Comparison of ENCODE assay signal across 12 cellular contexts in genomic region chr17:41710472-41711090, GRCh38. TPM values are rescaled to one million over a fixed set of nuclear protein-coding genes. Genes with fewer than 3 reads are reported as not detected.
DNase-seq lines count a peak whose midpoint lies in the region; ATAC-seq and TF ChIP-seq lines count a peak whose summit lies in the region.
"Had no signal": no experiment of that assay in that cellular context is flagged by ENCODE, and none has a peak within 500 bp of the region (broad histone marks: within the 10 kb centered on the region; RNA-seq: fewer than 3 reads in every experiment).

No MANE protein-coding gene starts in this region.

- H3K27me3 ChIP-seq in PC-3 (ENCODE audit: low read length) (no peaks in the 10 kb centered on the region), MM.1S (replicated peaks; ENCODE audit: insufficient read depth, low read length) (no peaks in the 10 kb centered on the region)
- no peaks in the 10 kb centered on the region for H3K27me3 ChIP-seq in CD4-positive, alpha-beta T cell (ENCODE audit: control insufficient read depth, insufficient read depth, low read length)

- H3K9me3 ChIP-seq in PC-3 (ENCODE audit: low read length) (no peaks in the 10 kb centered on the region), MM.1S (replicated peaks; ENCODE audit: insufficient read depth, low read length) (no peaks in the 10 kb centered on the region)
- H3K9me3 ChIP-seq in CD4-positive, alpha-beta T cell (ENCODE audit: control insufficient read depth, low read length) = no peaks in the 10 kb centered on the region

- no peak overlapping the region for H3K27ac Mint-ChIP-seq in CD4-positive, alpha-beta T cell
- H3K27ac Mint-ChIP-seq: naive B cell had no signal

- POLR2A ChIA-PET in PC-3 (lab: Charles Lee; ENCODE audit: unreplicated experiment) = no interaction called here
- POLR2A ChIA-PET in CD4-positive, alpha-beta T cell (lab: Charles Lee) = no interaction called here

- no peaks in the 10 kb centered on the region for H4K20me1 ChIP-seq in PC-3 (ENCODE audit: low read length)
- H4K20me1 ChIP-seq in MM.1S (ENCODE audit: insufficient read depth, low read length) = no peaks in the 10 kb centered on the region

- H3K4me3 Mint-ChIP-seq in CD4-positive, alpha-beta T cell = no peak overlapping the region
- H3K4me3 Mint-ChIP-seq: naive B cell had no signal

- DNase-seq in A172 (ENCODE audit: low spot score) (peak; percentile 88), Daoy (ENCODE audit: low read depth) (peak; percentile 85), PC-3 (peak; percentile 9), fibroblast of peridontal ligament (ENCODE audit: extremely low read depth) (peak; percentile 46), MM.1S (no peak)
- no peak for DNase-seq in CD4-positive, alpha-beta T cell
- DNase-seq: activated CD4-positive, CD25-positive, alpha-beta regulatory T cell; naive B cell; NCI-H1048 had no signal

- peaks cover 6% of the 10 kb centered on the region for H3K27me3 Mint-ChIP-seq in CD4-positive, alpha-beta T cell

- intact Hi-C loops in PC-3 (cut with micrococcal nuclease) = no loop called here
- intact Hi-C loops in CD4-positive, alpha-beta T cell (cut with DNase I, micrococcal nuclease) = no loop called here

- H3K4me1 Mint-ChIP-seq in CD4-positive, alpha-beta T cell (ENCODE audit: low read depth) = no peaks in the 10 kb centered on the region
- H3K4me1 Mint-ChIP-seq: naive B cell had no signal

- no peaks in the 10 kb centered on the region for H3K36me3 Mint-ChIP-seq in CD4-positive, alpha-beta T cell (ENCODE audit: low read depth)
- H3K36me3 Mint-ChIP-seq: naive B cell had no signal

- H3K9ac ChIP-seq in PC-3 (ENCODE audit: low read length) (no peak overlapping the region), MM.1S (ENCODE audit: low read length) (no peak overlapping the region)

- H3K4me2 ChIP-seq in PC-3 (ENCODE audit: low read length) (no peak overlapping the region), MM.1S (ENCODE audit: low read depth, low read length) (no peak overlapping the region)

- ATAC-seq in PC-3 (no peak), HG02798 (IDR thresholded peaks at IDR 0.05; ENCODE audit: poor library complexity, unreplicated experiment) (no peak), HG03280 (IDR thresholded peaks at IDR 0.05; ENCODE audit: unreplicated experiment) (no peak)
- ATAC-seq in CD4-positive, alpha-beta T cell (ENCODE audit: poor library complexity) = no peak

- no peaks in the 10 kb centered on the region for H3K4me1 ChIP-seq in PC-3 (ENCODE audit: insufficient read depth, low read length)
- no peaks in the 10 kb centered on the region for H3K4me1 ChIP-seq in MM.1S (ENCODE audit: low read length)

- H3K9me3 Mint-ChIP-seq in CD4-positive, alpha-beta T cell = no peaks in the 10 kb centered on the region

- H3F3A ChIP-seq in PC-3 (ENCODE audit: low read length, unreplicated experiment) (no peaks in the 10 kb centered on the region), MM.1S (ENCODE audit: insufficient read depth, low read length) (no peaks in the 10 kb centered on the region)

- TF ChIP-seq CTCF in PC-3 (conservative IDR thresholded peaks at IDR 0.05; ENCODE audit: low read depth, low read length) (no peak), MM.1S (IDR thresholded peaks at IDR 0.05; ENCODE audit: low read length) (no peak)
- TF ChIP-seq CTCF in CD4-positive, alpha-beta T cell (IDR thresholded peaks at IDR 0.05) = no peak

- no peaks in the 10 kb centered on the region for H3K36me3 ChIP-seq in PC-3 (ENCODE audit: low read depth, low read length)
- H3K36me3 ChIP-seq in MM.1S (replicated peaks; ENCODE audit: insufficient read depth, low read length) = no peaks in the 10 kb centered on the region

- no TSS peak for BruUV-seq in PC-3 (replicated peaks; lab: Mats Ljungman, UMichigan)

- H3K79me2 ChIP-seq in PC-3 (ENCODE audit: low read length) (no peaks in the 10 kb centered on the region), MM.1S (ENCODE audit: low read length) (no peaks in the 10 kb centered on the region)

- H3K4me3 ChIP-seq in PC-3 (ENCODE audit: low read length) (no peak overlapping the region), MM.1S (ENCODE audit: low read length) (no peak overlapping the region)

- H3K9me2 ChIP-seq in PC-3 (replicated peaks; ENCODE audit: low read length) (no peaks in the 10 kb centered on the region), MM.1S (replicated peaks; ENCODE audit: insufficient read depth, low read length) (no peaks in the 10 kb centered on the region)

- H2AFZ ChIP-seq in PC-3 (ENCODE audit: low read length) (no peak overlapping the region), MM.1S (ENCODE audit: low read length) (no peak overlapping the region)

- H3K27ac ChIP-seq in PC-3 (ENCODE audit: low read length) = no peak overlapping the region
- no peak overlapping the region for H3K27ac ChIP-seq in MM.1S (ENCODE audit: low read length)
- no peak overlapping the region for H3K27ac ChIP-seq in CD4-positive, alpha-beta T cell (ENCODE audit: low read depth, low read length)

- CTCF ChIA-PET in PC-3 (lab: Charles Lee) = no interaction called here
- CTCF ChIA-PET in CD4-positive, alpha-beta T cell (lab: Charles Lee) = interaction anchor here (0.6 kb wide), 1 partner anchor 48 kb away, joined by 4 read pairs; no protein-coding TSS in a partner anchor

RNA-seq across cellular contexts. Expression of gene GAST, which starts 1.6 kb away (rescaled TPM):
- total RNA-seq in A172 (2014; rRNA removed; shearing (Covaris generic)) = not detected in 2 replicates
- total RNA-seq in Daoy (2014; rRNA removed; shearing (Covaris generic)) = not detected in 2 replicates
- total RNA-seq in PC-3 (2014; rRNA removed) = not detected in 2 replicates
- not detected for total RNA-seq in CD4-positive, alpha-beta T cell
- total RNA-seq: H1 had no signal

RNA-seq across cellular contexts. Expression of gene EIF1, which starts 21.9 kb away (rescaled TPM):
- total RNA-seq in A172 (2014; rRNA removed; shearing (Covaris generic)) = 58.0 and 74.2 TPM in 2 replicates
- total RNA-seq in Daoy (2014; rRNA removed; shearing (Covaris generic)) = 78.2 and 85.4 TPM in 2 replicates
- 88.7 and 95.9 TPM in 2 replicates for total RNA-seq in PC-3 (2014; rRNA removed)
- 1,000 to 10,000 TPM; 3,351 to 3,391 TPM for total RNA-seq in CD4-positive, alpha-beta T cell

RNA-seq across cellular contexts. Expression of gene HAP1, which starts 23.9 kb away (rescaled TPM):
- total RNA-seq in A172 (2014; rRNA removed; shearing (Covaris generic)) = 0.14 and 0.43 TPM in 2 replicates
- total RNA-seq in Daoy (2014; rRNA removed; shearing (Covaris generic)) = 0.11 TPM in 1 of 2 replicates, not detected in the other
- 1.2 and 1.4 TPM in 2 replicates for total RNA-seq in PC-3 (2014; rRNA removed)
- total RNA-seq in CD4-positive, alpha-beta T cell = under 1 TPM in 1 of 2 experiments, not detected in 1; 0.11 TPM

Comparison
In these comparisons a context has a peak if more than half of its experiments do, and no peak if none do; other contexts are left out.
1. DNase-seq: peak in A172 (single experiment), Daoy (single experiment), PC-3 (single experiment) and fibroblast of peridontal ligament (single experiment); none in MM.1S (single experiment) and CD4-positive, alpha-beta T cell (0 of 10).
2. RNA of gene EIF1, which starts 21.9 kb away (total RNA-seq): 3,351 to 3,391 TPM in CD4-positive, alpha-beta T cell; 88.7 to 95.9 TPM in PC-3, 78.2 to 85.4 TPM in Daoy and 58.0 to 74.2 TPM in A172; every median in the first group is over 10 times any median in the second.